In genomic region chr10:605632-606325, GRCh38 we compare ENCODE assay signal across 17 cellular contexts.
DNase-seq lines count a peak whose midpoint lies in the region; TF ChIP-seq lines count a peak whose summit lies in the region.
"Had no signal": no experiment of that assay in that cellular context is flagged by ENCODE, and none has a peak within 500 bp of the region (broad histone marks: within the 10 kb centered on the region; RNA-seq: fewer than 3 reads in every experiment).

No MANE protein-coding gene starts in this region.

- no peaks in the 10 kb centered on the region for H4K20me1 ChIP-seq in OCI-LY1 (ENCODE audit: insufficient read depth, low read length)

- peak overlapping the region; percentile 91 for H3K4me2 ChIP-seq in OCI-LY1 (ENCODE audit: low read length)

- H3K9ac ChIP-seq in OCI-LY1 (ENCODE audit: low read length) (peak overlapping the region; percentile 89), muscle layer of colon (ENCODE audit: low read length) (no peak overlapping the region)

- peaks cover 76% of the 10 kb centered on the region for H3K4me1 ChIP-seq in OCI-LY1 (ENCODE audit: insufficient read depth, low read length, severe bottlenecking)
- peaks cover 75% of the 10 kb centered on the region for H3K4me1 ChIP-seq in muscle layer of colon (ENCODE audit: insufficient read depth, low read length)
- H3K4me1 ChIP-seq: foreskin keratinocyte had no signal

- H3K9me2 ChIP-seq in OCI-LY1 (ENCODE audit: low read depth, low read length) = no peaks in the 10 kb centered on the region

- H3F3A ChIP-seq in OCI-LY1 (ENCODE audit: insufficient read depth, low read length) = peaks cover 20% of the 10 kb centered on the region

- H3K9me3 ChIP-seq in OCI-LY1 (ENCODE audit: low read length) (no peaks in the 10 kb centered on the region), muscle layer of colon (ENCODE audit: low read length) (no peaks in the 10 kb centered on the region)

- H3K79me2 ChIP-seq in OCI-LY1 (ENCODE audit: insufficient read depth, low read length) = peaks cover 38% of the 10 kb centered on the region

- H2AFZ ChIP-seq in OCI-LY1 (ENCODE audit: low read length) = no peak overlapping the region

- H3K27ac ChIP-seq in OCI-LY1 (ENCODE audit: low read depth, low read length, poor library complexity, severe bottlenecking) (peak overlapping the region; percentile 95), cingulate gyrus (ENCODE audit: low read depth, low read length) (peak overlapping the region; percentile 72), muscle layer of colon (ENCODE audit: low read depth, low read length) (peak overlapping the region; percentile 54), temporal lobe (ENCODE audit: low read depth, low read length) (peak overlapping the region; percentile 55)
- H3K27ac ChIP-seq: foreskin keratinocyte had no signal

- no peak for TF ChIP-seq CTCF in OCI-LY1 (IDR thresholded peaks at IDR 0.05; ENCODE audit: low read length)

- peak overlapping the region; percentile 66 for H3K4me3 ChIP-seq in OCI-LY1 (ENCODE audit: low read depth, low read length, poor library complexity, severe bottlenecking)
- H3K4me3 ChIP-seq in muscle layer of colon (ENCODE audit: low read depth in 1 of 2, low read length in 2 of 2) = no peak overlapping the region

- no peak for DNase-seq in activated CD4-positive, CD25-positive, alpha-beta regulatory T cell (lab: John Stamatoyannopoulos, UW)
- no peak for DNase-seq in NCI-H187 (lab: John Stamatoyannopoulos, UW)
- no peak for DNase-seq in dermis blood vessel endothelial cell
- DNase-seq: activated CD8-positive, alpha-beta memory T cell treated with anti-CD3 and anti-CD28 coated beads for 24 hours; activated naive CD4-positive, alpha-beta T cell treated with Interleukin-2 at 50 U/mL for 16 hours; activated T-cell treated with anti-CD3 and anti-CD28 coated beads, Interleukin-2, amount 50 U/mL, for 4 hours; CD8-positive, alpha-beta T cell; foreskin keratinocyte; NCI-H2029; NCI-H226; NCI-H774; OCI-M1; stimulated activated naive B cell treated with anti-CD40 and anti-IgM and Interleukin-4, amounts not matched to agents 10 μg/mL and 1 μg/mL and 100 μg/mL, for 72 hours had no signal

- H3K27me3 ChIP-seq in OCI-LY1 (ENCODE audit: insufficient read depth, low read length) (no peaks in the 10 kb centered on the region), muscle layer of colon (ENCODE audit: control insufficient read depth in 1 of 2, insufficient read depth in 2 of 2, low read length in 2 of 2) (no peaks in the 10 kb centered on the region)
- H3K27me3 ChIP-seq: foreskin keratinocyte had no signal

- H3K36me3 ChIP-seq in OCI-LY1 (ENCODE audit: insufficient read depth, low read length) (no peaks in the 10 kb centered on the region), muscle layer of colon (ENCODE audit: insufficient read depth, low read length) (no peaks in the 10 kb centered on the region)
